ENCODE assay signal across 8 cellular contexts in genomic region chr3:142180761-142181362, GRCh38. TPM values are rescaled to one million over a fixed set of nuclear protein-coding genes. Genes with fewer than 3 reads are reported as not detected.
DNase-seq lines count a peak whose midpoint lies in the region; ATAC-seq and TF ChIP-seq lines count a peak whose summit lies in the region.

No MANE protein-coding gene starts in this region.

- no peak overlapping the region for H3K18ac ChIP-seq in mesendoderm (ENCODE audit: low read length)

- no peak overlapping the region for H4K8ac ChIP-seq in mesendoderm (ENCODE audit: low read depth, low read length)

- H3K4ac ChIP-seq in mesendoderm (ENCODE audit: low read depth, low read length): no peak overlapping the region

- H3K4me1 ChIP-seq in PC-3 (ENCODE audit: insufficient read depth, low read length) (no peaks in the 10 kb centered on the region), mesendoderm (ENCODE audit: control insufficient read depth, low read depth, low read length) (no peaks in the 10 kb centered on the region)

- no peaks in the 10 kb centered on the region for H3K4me1 Mint-ChIP-seq in CD14-positive monocyte

- DNase-seq in CD14-positive monocyte (ENCODE audit: low spot score) (peak; percentile 59), GM13977 (ENCODE audit: low spot score) (peak; percentile 14), PC-3 (peak; percentile 37), choroid plexus epithelial cell (ENCODE audit: low read depth) (peak; percentile 74), mesendoderm (peak; percentile 59)
- no peak for DNase-seq in activated CD4-positive, CD25-positive, alpha-beta regulatory T cell treated with anti-CD3 and anti-CD28 coated beads, Interleukin-2, amount 50 U/mL, for 72 hours

- intact Hi-C loops in CD14-positive monocyte (cut with micrococcal nuclease) (loop anchor here (5.0 to 10.0 kb wide), 2 partner anchors 96 to 104 kb away; no protein-coding TSS in a partner anchor), PC-3 (cut with micrococcal nuclease) (loop anchor here (2.0 kb wide), 1 partner anchor 100 kb away; no protein-coding TSS in a partner anchor)

- H2BK15ac ChIP-seq in mesendoderm (replicated peaks; ENCODE audit: low read depth): no peak overlapping the region

- H3K36me3 ChIP-seq in PC-3 (ENCODE audit: low read depth, low read length): no peaks in the 10 kb centered on the region
- H3K36me3 ChIP-seq in mesendoderm (ENCODE audit: control insufficient read depth, insufficient read depth, low read length): peaks cover 1% of the 10 kb centered on the region

- H3K27ac ChIP-seq in PC-3 (ENCODE audit: low read length) (no peak overlapping the region), mesendoderm (ENCODE audit: low read depth, low read length) (no peak overlapping the region)

- H4K20me1 ChIP-seq in PC-3 (ENCODE audit: low read length): no peaks in the 10 kb centered on the region

- H4K5ac ChIP-seq in mesendoderm (ENCODE audit: low read length): no peak overlapping the region

- no peak overlapping the region for H3K4me2 ChIP-seq in PC-3 (ENCODE audit: low read length)
- H3K4me2 ChIP-seq in mesendoderm (ENCODE audit: low read length): no peak overlapping the region

- H3K79me2 ChIP-seq in PC-3 (ENCODE audit: low read length) (no peaks in the 10 kb centered on the region), mesendoderm (ENCODE audit: control insufficient read depth, insufficient read depth, low read length) (no peaks in the 10 kb centered on the region)

- no peak overlapping the region for H3K23ac ChIP-seq in mesendoderm (ENCODE audit: low read length)

- no peak overlapping the region for H2BK5ac ChIP-seq in mesendoderm (ENCODE audit: low read length)

- H3K27me3 ChIP-seq in PC-3 (ENCODE audit: low read length): no peaks in the 10 kb centered on the region
- no peaks in the 10 kb centered on the region for H3K27me3 ChIP-seq in mesendoderm (ENCODE audit: insufficient read depth, low read length, poor library complexity)

- no peak overlapping the region for H3K4me3 ChIP-seq in PC-3 (ENCODE audit: low read length)
- no peak overlapping the region for H3K4me3 ChIP-seq in choroid plexus epithelial cell (ENCODE audit: low read depth, low read length)
- no peak overlapping the region for H3K4me3 ChIP-seq in mesendoderm (ENCODE audit: low read length)

- no peaks in the 10 kb centered on the region for H3K9me3 ChIP-seq in PC-3 (ENCODE audit: low read length)

- H2BK120ac ChIP-seq in mesendoderm (ENCODE audit: low read depth, low read length): no peak overlapping the region

- no peaks in the 10 kb centered on the region for H3K27me3 Mint-ChIP-seq in CD14-positive monocyte (ENCODE audit: low read depth in 3 of 3)

- H3K9ac ChIP-seq in PC-3 (ENCODE audit: low read length): no peak overlapping the region
- no peak overlapping the region for H3K9ac ChIP-seq in mesendoderm (ENCODE audit: low read length)

- POLR2A ChIA-PET in PC-3 (lab: Charles Lee; ENCODE audit: unreplicated experiment): no interaction called here

- TF ChIP-seq CTCF in CD14-positive monocyte (IDR thresholded peaks at IDR 0.05) (peak; percentile 67), GM13977 (IDR thresholded peaks at IDR 0.05; ENCODE audit: extremely low read depth, insufficient read depth, missing control alignments) (peak; percentile 36), PC-3 (conservative IDR thresholded peaks at IDR 0.05; ENCODE audit: low read depth, low read length) (peak; percentile 64), choroid plexus epithelial cell (conservative IDR thresholded peaks at IDR 0.05; ENCODE audit: low read depth, low read length) (peak; percentile 86)

- ATAC-seq in PC-3 (peak; percentile 40; the same call in 1 of the 2 replicates), HG03521 (IDR thresholded peaks at IDR 0.05; ENCODE audit: unreplicated experiment) (no peak), GM18517 (IDR thresholded peaks at IDR 0.05; ENCODE audit: unreplicated experiment) (no peak)

- H3F3A ChIP-seq in PC-3 (ENCODE audit: low read length, unreplicated experiment): no peaks in the 10 kb centered on the region

- H3K56ac ChIP-seq in mesendoderm (ENCODE audit: low read length): no peak overlapping the region

- H3K79me1 ChIP-seq in mesendoderm (ENCODE audit: low read length): no peaks in the 10 kb centered on the region

- WGBS in mesendoderm (ENCODE audit: extremely low coverage, insufficient coverage, low lambda C conversion rate): 100% methylated on average over 1 of the region's 6 CpGs

- H3K4me3 Mint-ChIP-seq in CD14-positive monocyte: no peak overlapping the region

- in situ Hi-C loops in GM13977 (cut with MboI; ENCODE audit: low pct_unique_long_range_greater_than_20kb, low sequenced_read_pairs, unreplicated experiment): no loop called here

- peaks cover 56 to 76% of the 10 kb centered on the region in 2 donors for H3K36me3 Mint-ChIP-seq in CD14-positive monocyte

- no TSS peak for BruUV-seq in PC-3 (replicated peaks; lab: Mats Ljungman, UMichigan)

- no peaks in the 10 kb centered on the region for H3K9me3 Mint-ChIP-seq in CD14-positive monocyte

- H2AFZ ChIP-seq in PC-3 (ENCODE audit: low read length): no peak overlapping the region

- H2AK5ac ChIP-seq in mesendoderm (ENCODE audit: low read length): no peak overlapping the region

- CTCF ChIA-PET in PC-3 (lab: Charles Lee): interaction anchor here (0.6 kb wide), 2 partner anchors 16 to 29 kb away, joined by 3 to 4 read pairs; no protein-coding TSS in a partner anchor

- no peaks in the 10 kb centered on the region for H3K9me2 ChIP-seq in PC-3 (replicated peaks; ENCODE audit: low read length)

- H3K27ac Mint-ChIP-seq in CD14-positive monocyte: peak overlapping the region in 2 of 7 donors; percentile 4 to 66

RNA-seq across cellular contexts. Expression of gene TFDP2, which starts 31.5 kb away (rescaled TPM):
- 1 to 10 TPM; 1.1 to 3.5 TPM for polyA plus RNA-seq in CD14-positive monocyte
- 37.9 and 49.1 TPM in 2 replicates for total RNA-seq in PC-3 (2014; rRNA removed)
- 120 TPM for polyA plus RNA-seq in mesendoderm (2013, experiment 1 of 2)
- polyA plus RNA-seq in mesendoderm (2013, experiment 2 of 2): 123 TPM

RNA-seq across cellular contexts. Expression of gene GK5, which starts 44.5 kb away (rescaled TPM):
- polyA plus RNA-seq in CD14-positive monocyte: 1 to 10 TPM; 2.4 to 5.5 TPM
- total RNA-seq in PC-3 (2014; rRNA removed): 4.6 and 5.5 TPM in 2 replicates
- 6.1 TPM for polyA plus RNA-seq in mesendoderm (2013, experiment 1 of 2)
- 5.6 TPM for polyA plus RNA-seq in mesendoderm (2013, experiment 2 of 2)

Comparison
In these comparisons a context has a peak if more than half of its experiments do, and no peak if none do; other contexts are left out.
1. CTCF ChIP-seq: peak in every context shown above with its lines; median percentile 86 in choroid plexus epithelial cell; 67 in CD14-positive monocyte; 64 in PC-3; 36 in GM13977.